Comparison of ENCODE assay signal across 3 cellular contexts in genomic region chr12:43744826-43745225, GRCh38.
TF ChIP-seq lines count a peak whose summit lies in the region.

No MANE protein-coding gene starts in this region.

TF ChIP-seq in HepG2, 621 proteins besides CTCF, POLR2A, EP300 and RAD21 (continues in another document):
- TF ChIP-seq, protein P1, sequence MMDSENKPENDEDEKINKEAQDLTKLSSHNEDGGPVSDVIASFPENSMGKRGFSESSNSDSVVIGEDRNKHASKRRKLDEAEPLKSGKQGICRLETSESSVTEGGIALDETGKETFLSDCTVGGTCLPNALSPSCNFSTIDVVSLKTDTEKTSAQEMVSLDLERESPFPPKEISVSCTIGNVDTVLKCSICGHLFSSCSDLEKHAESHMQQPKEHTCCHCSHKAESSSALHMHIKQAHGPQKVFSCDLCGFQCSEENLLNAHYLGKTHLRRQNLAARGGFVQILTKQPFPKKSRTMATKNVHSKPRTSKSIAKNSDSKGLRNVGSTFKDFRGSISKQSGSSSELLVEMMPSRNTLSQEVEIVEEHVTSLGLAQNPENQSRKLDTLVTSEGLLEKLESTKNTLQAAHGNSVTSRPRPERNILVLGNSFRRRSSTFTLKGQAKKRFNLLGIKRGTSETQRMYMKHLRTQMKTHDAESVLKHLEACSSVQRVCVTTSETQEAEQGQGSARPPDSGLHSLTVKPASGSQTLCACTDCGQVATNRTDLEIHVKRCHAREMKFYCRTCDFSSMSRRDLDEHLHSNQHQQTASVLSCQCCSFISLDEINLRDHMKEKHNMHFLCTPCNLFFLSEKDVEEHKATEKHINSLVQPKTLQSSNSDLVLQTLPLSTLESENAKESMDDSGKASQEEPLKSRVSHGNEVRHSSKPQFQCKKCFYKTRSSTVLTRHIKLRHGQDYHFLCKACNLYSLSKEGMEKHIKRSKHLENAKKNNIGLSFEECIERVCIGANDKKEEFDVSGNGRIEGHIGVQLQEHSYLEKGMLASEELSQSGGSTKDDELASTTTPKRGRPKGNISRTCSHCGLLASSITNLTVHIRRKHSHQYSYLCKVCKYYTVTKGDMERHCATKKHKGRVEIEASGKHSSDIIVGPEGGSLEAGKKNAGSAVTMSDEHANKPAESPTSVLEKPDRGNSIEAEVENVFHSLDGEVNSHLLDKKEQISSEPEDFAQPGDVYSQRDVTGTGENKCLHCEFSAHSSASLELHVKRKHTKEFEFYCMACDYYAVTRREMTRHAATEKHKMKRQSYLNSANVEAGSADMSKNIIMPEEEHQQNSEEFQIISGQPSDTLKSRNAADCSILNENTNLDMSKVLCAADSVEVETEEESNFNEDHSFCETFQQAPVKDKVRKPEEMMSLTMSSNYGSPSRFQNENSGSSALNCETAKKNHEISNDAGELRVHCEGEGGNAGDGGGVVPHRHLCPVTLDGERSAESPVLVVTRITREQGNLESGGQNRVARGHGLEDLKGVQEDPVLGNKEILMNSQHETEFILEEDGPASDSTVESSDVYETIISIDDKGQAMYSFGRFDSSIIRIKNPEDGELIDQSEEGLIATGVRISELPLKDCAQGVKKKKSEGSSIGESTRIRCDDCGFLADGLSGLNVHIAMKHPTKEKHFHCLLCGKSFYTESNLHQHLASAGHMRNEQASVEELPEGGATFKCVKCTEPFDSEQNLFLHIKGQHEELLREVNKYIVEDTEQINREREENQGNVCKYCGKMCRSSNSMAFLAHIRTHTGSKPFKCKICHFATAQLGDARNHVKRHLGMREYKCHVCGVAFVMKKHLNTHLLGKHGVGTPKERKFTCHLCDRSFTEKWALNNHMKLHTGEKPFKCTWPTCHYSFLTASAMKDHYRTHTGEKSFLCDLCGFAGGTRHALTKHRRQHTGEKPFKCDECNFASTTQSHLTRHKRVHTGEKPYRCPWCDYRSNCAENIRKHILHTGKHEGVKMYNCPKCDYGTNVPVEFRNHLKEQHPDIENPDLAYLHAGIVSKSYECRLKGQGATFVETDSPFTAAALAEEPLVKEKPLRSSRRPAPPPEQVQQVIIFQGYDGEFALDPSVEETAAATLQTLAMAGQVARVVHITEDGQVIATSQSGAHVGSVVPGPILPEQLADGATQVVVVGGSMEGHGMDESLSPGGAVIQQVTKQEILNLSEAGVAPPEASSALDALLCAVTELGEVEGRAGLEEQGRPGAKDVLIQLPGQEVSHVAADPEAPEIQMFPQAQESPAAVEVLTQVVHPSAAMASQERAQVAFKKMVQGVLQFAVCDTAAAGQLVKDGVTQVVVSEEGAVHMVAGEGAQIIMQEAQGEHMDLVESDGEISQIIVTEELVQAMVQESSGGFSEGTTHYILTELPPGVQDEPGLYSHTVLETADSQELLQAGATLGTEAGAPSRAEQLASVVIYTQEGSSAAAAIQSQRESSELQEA (CRISPR knock-in tag; IDR thresholded peaks at IDR 0.05; ENCODE audit: not compliant biosample characterization): no peak

TF ChIP-seq in GM12878, 131 proteins besides CTCF, POLR2A, EP300 and RAD21:
- TF ChIP-seq, protein P2, sequence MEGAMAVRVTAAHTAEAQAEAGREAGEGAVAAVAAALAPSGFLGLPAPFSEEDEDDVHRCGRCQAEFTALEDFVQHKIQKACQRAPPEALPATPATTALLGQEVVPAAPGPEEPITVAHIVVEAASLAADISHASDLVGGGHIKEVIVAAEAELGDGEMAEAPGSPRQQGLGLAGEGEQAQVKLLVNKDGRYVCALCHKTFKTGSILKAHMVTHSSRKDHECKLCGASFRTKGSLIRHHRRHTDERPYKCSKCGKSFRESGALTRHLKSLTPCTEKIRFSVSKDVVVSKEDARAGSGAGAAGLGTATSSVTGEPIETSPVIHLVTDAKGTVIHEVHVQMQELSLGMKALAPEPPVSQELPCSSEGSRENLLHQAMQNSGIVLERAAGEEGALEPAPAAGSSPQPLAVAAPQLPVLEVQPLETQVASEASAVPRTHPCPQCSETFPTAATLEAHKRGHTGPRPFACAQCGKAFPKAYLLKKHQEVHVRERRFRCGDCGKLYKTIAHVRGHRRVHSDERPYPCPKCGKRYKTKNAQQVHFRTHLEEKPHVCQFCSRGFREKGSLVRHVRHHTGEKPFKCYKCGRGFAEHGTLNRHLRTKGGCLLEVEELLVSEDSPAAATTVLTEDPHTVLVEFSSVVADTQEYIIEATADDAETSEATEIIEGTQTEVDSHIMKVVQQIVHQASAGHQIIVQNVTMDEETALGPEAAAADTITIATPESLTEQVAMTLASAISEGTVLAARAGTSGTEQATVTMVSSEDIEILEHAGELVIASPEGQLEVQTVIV (IDR thresholded peaks at IDR 0.05; ENCODE audit: borderline replicate concordance, partially characterized antibody): no peak
- TF ChIP-seq ZBTB40 (IDR thresholded peaks at IDR 0.05; ENCODE audit: borderline replicate concordance) (peak; percentile 82), TARDBP (IDR thresholded peaks at IDR 0.05; ENCODE audit: borderline replicate concordance) (no peak)

TF ChIP-seq in K562, 482 proteins besides CTCF, POLR2A, EP300 and RAD21:
- TF ChIP-seq ZBTB40 (IDR thresholded peaks at IDR 0.05): peak; percentile 90
- TF ChIP-seq ZBTB40 (CRISPR knock-in tag; IDR thresholded peaks at IDR 0.05): peak; percentile 77
- no peak for TF ChIP-seq FOXK2 (conservative IDR thresholded peaks at IDR 0.05 in 1 of 2, IDR thresholded peaks at IDR 0.05 in 1 of 2; ENCODE audit: low read depth in 2 of 2)
TF ChIP-seq in K562: peak in this region for 1.
